12 cellular contexts compared by ENCODE assay signal in the genomic region with DNA sequence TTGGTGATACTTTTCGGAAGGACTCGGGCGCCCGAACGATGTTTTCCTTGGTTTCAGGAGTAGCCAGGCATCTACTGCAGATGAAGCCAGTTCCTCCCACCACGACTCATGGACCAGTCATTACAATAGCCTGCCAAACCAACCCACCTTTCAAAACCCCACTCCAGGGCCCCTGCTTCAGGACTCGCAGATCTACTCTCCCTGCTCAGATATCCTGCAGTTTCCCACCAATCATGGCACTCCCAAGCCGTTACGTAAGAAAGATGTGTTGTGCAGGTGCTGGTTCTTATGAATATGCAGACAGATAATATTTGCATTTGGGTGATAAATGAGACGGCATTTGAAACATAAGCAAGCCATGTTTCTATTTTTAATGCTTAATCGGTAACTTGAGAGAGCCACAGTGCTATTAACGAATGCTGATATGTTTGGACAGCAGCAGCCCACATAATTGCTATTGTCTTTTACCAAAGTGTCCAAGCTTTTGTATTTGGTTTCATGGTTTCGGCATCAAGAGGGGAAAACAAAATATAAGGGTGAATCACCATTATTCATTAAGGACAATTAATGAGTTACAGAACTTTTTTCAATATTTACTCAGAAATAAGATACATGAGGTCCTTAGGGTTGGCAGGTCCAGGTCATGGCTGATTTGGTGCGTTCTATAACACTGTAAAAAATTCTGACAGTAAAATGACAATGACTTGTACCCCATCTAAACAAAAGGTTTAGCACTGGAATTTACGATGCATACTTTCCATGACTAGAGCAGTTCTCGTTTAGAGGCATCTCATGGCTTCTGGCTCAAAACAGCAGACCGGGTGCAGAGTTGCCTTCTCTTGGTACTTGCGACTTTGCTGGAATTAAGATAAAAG. TPM values are rescaled to one million over a fixed set of nuclear protein-coding genes. Genes with fewer than 3 reads are reported as not detected.
DNase-seq lines count a peak whose midpoint lies in the region; ATAC-seq and TF ChIP-seq lines count a peak whose summit lies in the region.
"Had no signal": no experiment of that assay in that cellular context is flagged by ENCODE, and none has a peak within 500 bp of the region (broad histone marks: within the 10 kb centered on the region; RNA-seq: fewer than 3 reads in every experiment).

No MANE protein-coding gene starts in this region.

- DNase-seq in NCI-H510A treated with DMSO at 0.1 percent for 48 hours (lab: John Stamatoyannopoulos, UW) (peak; percentile 61), NCI-H510A (lab: John Stamatoyannopoulos, UW) (no peak), NCI-H2196 treated with DMSO at 0.1 percent for 48 hours (lab: John Stamatoyannopoulos, UW; ENCODE audit: unreplicated experiment) (peak; percentile 71), middle frontal gyrus (ENCODE audit: extremely low spot score, low spot score) (no peak), Peyer's patch (no peak)
- no peak for DNase-seq in central memory CD4-positive, alpha-beta T cell
- DNase-seq: esophagus squamous epithelium, islet precursor cell had no signal

- no peak overlapping the region for H3K27ac ChIP-seq in Peyer's patch
- H3K27ac ChIP-seq: esophagus squamous epithelium, SK-N-MC had no signal

- H3K9me3 Mint-ChIP-seq in stimulated activated naive CD8-positive, alpha-beta T cell treated with anti-CD3 and anti-CD28 coated beads, Interleukin-15, Interleukin-2, amounts not matched to agents 100 ng/mL and 50 ng/mL, for 24 hours, result no peaks in the 10 kb centered on the region
- H3K9me3 Mint-ChIP-seq: GM23338 had no signal

- H3K4me3 ChIP-seq in Peyer's patch, result no peak overlapping the region
- H3K4me3 ChIP-seq: esophagus squamous epithelium, GM23338, SK-N-MC had no signal

- peaks cover 0 to 22% (median 8%) of the 10 kb centered on the region in 4 donors for H3K4me1 ChIP-seq in Peyer's patch

- peak overlapping the region; percentile 11 for H3K4me3 Mint-ChIP-seq in stimulated activated naive CD8-positive, alpha-beta T cell treated with anti-CD3 and anti-CD28 coated beads, Interleukin-15, Interleukin-2, amounts not matched to agents 100 ng/mL and 50 ng/mL, for 24 hours
- H3K4me3 Mint-ChIP-seq: GM23338 had no signal

- peaks cover 32% of the 10 kb centered on the region for H3K4me1 Mint-ChIP-seq in stimulated activated naive CD8-positive, alpha-beta T cell treated with anti-CD3 and anti-CD28 coated beads, Interleukin-15, Interleukin-2, amounts not matched to agents 100 ng/mL and 50 ng/mL, for 24 hours (ENCODE audit: low read depth)

- peaks cover 0 to 19% of the 10 kb centered on the region in 2 donors for H3K27me3 ChIP-seq in Peyer's patch

- no peak for TF ChIP-seq CTCF in Peyer's patch (IDR thresholded peaks at IDR 0.05)

- peak overlapping the region; percentile 75 for H3K27ac Mint-ChIP-seq in stimulated activated naive CD8-positive, alpha-beta T cell treated with anti-CD3 and anti-CD28 coated beads, Interleukin-15, Interleukin-2, amounts not matched to agents 100 ng/mL and 50 ng/mL, for 24 hours
- H3K27ac Mint-ChIP-seq: GM23338 had no signal

- peak; percentile 28 for ATAC-seq in HG02642 (IDR thresholded peaks at IDR 0.05; ENCODE audit: poor library complexity, unreplicated experiment)
- ATAC-seq: GM23338 had no signal

- no peaks in the 10 kb centered on the region for H3K9me3 ChIP-seq in Peyer's patch
- H3K9me3 ChIP-seq: esophagus squamous epithelium had no signal

- TF ChIP-seq POLR2A in Peyer's patch (IDR thresholded peaks at IDR 0.05), result no peak

- H3K36me3 Mint-ChIP-seq in stimulated activated naive CD8-positive, alpha-beta T cell treated with anti-CD3 and anti-CD28 coated beads, Interleukin-15, Interleukin-2, amounts not matched to agents 100 ng/mL and 50 ng/mL, for 24 hours (ENCODE audit: low read depth), result no peaks in the 10 kb centered on the region

- peaks cover 68% of the 10 kb centered on the region for H3K27me3 Mint-ChIP-seq in stimulated activated naive CD8-positive, alpha-beta T cell treated with anti-CD3 and anti-CD28 coated beads, Interleukin-15, Interleukin-2, amounts not matched to agents 100 ng/mL and 50 ng/mL, for 24 hours

- no peaks in the 10 kb centered on the region for H3K36me3 ChIP-seq in Peyer's patch
- H3K36me3 ChIP-seq: esophagus squamous epithelium had no signal

RNA-seq across cellular contexts. Expression of gene CYS1, which starts 3.7 kb away (rescaled TPM):
- total RNA-seq in Peyer's patch, result 1 to 10 TPM in 3 of 4 donors, not detected in 1; 1.3 to 5.8 (median 1.6) TPM

RNA-seq across cellular contexts. Expression of gene RRM2, which starts 38.6 kb away (rescaled TPM):
- total RNA-seq in Peyer's patch, result 100 to 1,000 TPM in 1 of 4 donors, 10 to 100 TPM in 2, 1 to 10 TPM in 1; 6.7 to 139 (median 20.5) TPM

RNA-seq across cellular contexts. Expression of gene KLF11, which starts 40.6 kb away (rescaled TPM):
- 10 to 100 TPM in 2 of 4 donors, 1 to 10 TPM in 2; 4.0 to 17.3 (median 11.5) TPM for total RNA-seq in Peyer's patch

Comparison
In these comparisons a context has a peak if more than half of its experiments do, and no peak if none do; other contexts are left out.
1. DNase-seq: peak in NCI-H510A treated with DMSO at 0.1 percent for 48 hours (single experiment) and NCI-H2196 treated with DMSO at 0.1 percent for 48 hours (single experiment); none in NCI-H510A (single experiment), middle frontal gyrus (single experiment), central memory CD4-positive, alpha-beta T cell (single experiment) and Peyer's patch (0 of 3).